In genomic region chr21:45016031-45016430, GRCh38 we compare ENCODE assay signal across 20 cellular contexts. TPM values are rescaled to one million over a fixed set of nuclear protein-coding genes. Genes with fewer than 3 reads are reported as not detected.
A peak's percentile ranks its signal among the peaks of the same experiment; 100 is the strongest.
DNase-seq lines count a peak whose midpoint lies in the region; ATAC-seq and TF ChIP-seq lines count a peak whose summit lies in the region.
"Had no signal": no experiment of that assay in that cellular context is flagged by ENCODE, and none has a peak within 500 bp of the region (broad histone marks: within the 10 kb centered on the region; RNA-seq: fewer than 3 reads in every experiment).

No MANE protein-coding gene starts in this region.

- H3K4me1 Mint-ChIP-seq in activated naive CD8-positive, alpha-beta T cell treated with anti-CD3 and anti-CD28 coated beads, Interleukin-2, amount 10 ng/mL, durations not matched to agents 7 days and 5 days = peaks cover 4% of the 10 kb centered on the region
- peaks cover 3% of the 10 kb centered on the region for H3K4me1 Mint-ChIP-seq in activated naive CD8-positive, alpha-beta T cell treated with anti-CD3 and anti-CD28 coated beads for 36 hours
- H3K4me1 Mint-ChIP-seq in neural crest cell = peaks cover 54% of the 10 kb centered on the region

- no peak for ATAC-seq in activated naive CD8-positive, alpha-beta T cell treated with anti-CD3 and anti-CD28 coated beads, Interleukin-2, amount 10 ng/mL, durations not matched to agents 7 days and 5 days (ENCODE audit: low read depth)
- ATAC-seq in HG03108 (IDR thresholded peaks at IDR 0.05; ENCODE audit: unreplicated experiment) = no peak
- ATAC-seq: activated T-cell treated with anti-CD3 and anti-CD28 coated beads, Interleukin-2, amount 50 U/mL, for 4 hours; Panc1; stimulated activated memory B cell treated with anti-CD40 and anti-IgM and Interleukin-4, amounts not matched to agents 10 μg/mL and 1 μg/mL and 100 μg/mL, for 72 hours had no signal

- intact Hi-C loops in cardiac septum (cut with DNase I) = no loop called here

- peaks cover 30% of the 10 kb centered on the region for H3K27me3 Mint-ChIP-seq in activated naive CD8-positive, alpha-beta T cell treated with anti-CD3 and anti-CD28 coated beads, Interleukin-2, amount 10 ng/mL, durations not matched to agents 7 days and 5 days
- H3K27me3 Mint-ChIP-seq in activated naive CD8-positive, alpha-beta T cell treated with anti-CD3 and anti-CD28 coated beads for 36 hours = peaks cover 48% of the 10 kb centered on the region
- peaks cover 62% of the 10 kb centered on the region for H3K27me3 Mint-ChIP-seq in neural crest cell (ENCODE audit: low read depth)

- peak; percentile 18 for DNase-seq in activated naive CD8-positive, alpha-beta T cell treated with anti-CD3 and anti-CD28 coated beads, Interleukin-2, amount 10 ng/mL, durations not matched to agents 7 days and 5 days
- DNase-seq in activated naive CD8-positive, alpha-beta T cell treated with anti-CD3 and anti-CD28 coated beads for 36 hours = no peak
- DNase-seq in cardiac septum (ENCODE audit: low spot score) (peak; percentile 62), neural crest cell (ENCODE audit: low read depth, low spot score) (no peak), HuH-7.5 (ENCODE audit: low spot score) (no peak), C1 segment of cervical spinal cord (lab: John Stamatoyannopoulos, UW) (no peak), COLO668 (lab: John Stamatoyannopoulos, UW; ENCODE audit: unreplicated experiment) (no peak)
- DNase-seq: activated CD4-positive, alpha-beta T cell treated with anti-CD3 and anti-CD28 coated beads for 4 hours; activated gamma-delta T cell; activated T-cell treated with anti-CD3 and anti-CD28 coated beads, Interleukin-2, amount 50 U/mL, for 4 hours; CD4-positive, alpha-beta memory T cell; effector CD8-positive, alpha-beta T cell; naive B cell; NCI-H146; NCI-H748 treated with DMSO at 0.1 percent for 48 hours; nucleus accumbens had no signal

- POLR2A ChIA-PET in activated naive CD8-positive, alpha-beta T cell treated with anti-CD3 and anti-CD28 coated beads, Interleukin-2, amount 10 ng/mL, durations not matched to agents 7 days and 5 days (lab: Charles Lee) = interaction anchor here (0.6 kb wide), 1 partner anchor 53 kb away, joined by 3 read pairs; no protein-coding TSS in a partner anchor

- no peak for TF ChIP-seq CTCF in neural crest cell (conservative IDR thresholded peaks at IDR 0.05)

- H3K9me3 Mint-ChIP-seq in activated naive CD8-positive, alpha-beta T cell treated with anti-CD3 and anti-CD28 coated beads, Interleukin-2, amount 10 ng/mL, durations not matched to agents 7 days and 5 days = no peaks in the 10 kb centered on the region
- H3K9me3 Mint-ChIP-seq in activated naive CD8-positive, alpha-beta T cell treated with anti-CD3 and anti-CD28 coated beads for 36 hours = no peaks in the 10 kb centered on the region
- H3K9me3 Mint-ChIP-seq in neural crest cell = no peaks in the 10 kb centered on the region
- H3K9me3 Mint-ChIP-seq: activated T-cell treated with anti-CD3 and anti-CD28 coated beads, Interleukin-2, amount 50 U/mL, for 4 hours; mesothelial cell of epicardium; naive B cell; stimulated activated memory B cell treated with anti-CD40 and anti-IgM and Interleukin-4, amounts not matched to agents 10 μg/mL and 1 μg/mL and 100 μg/mL, for 72 hours had no signal

- H3K4me3 Mint-ChIP-seq in activated naive CD8-positive, alpha-beta T cell treated with anti-CD3 and anti-CD28 coated beads, Interleukin-2, amount 10 ng/mL, durations not matched to agents 7 days and 5 days = no peak overlapping the region
- no peak overlapping the region for H3K4me3 Mint-ChIP-seq in activated naive CD8-positive, alpha-beta T cell treated with anti-CD3 and anti-CD28 coated beads for 36 hours
- H3K4me3 Mint-ChIP-seq in neural crest cell = peak overlapping the region; percentile 33
- H3K4me3 Mint-ChIP-seq: activated T-cell treated with anti-CD3 and anti-CD28 coated beads, Interleukin-2, amount 50 U/mL, for 4 hours; CD4-positive, alpha-beta memory T cell; mesothelial cell of epicardium; stimulated activated memory B cell treated with anti-CD40 and anti-IgM and Interleukin-4, amounts not matched to agents 10 μg/mL and 1 μg/mL and 100 μg/mL, for 72 hours had no signal

- H3K36me3 Mint-ChIP-seq in activated naive CD8-positive, alpha-beta T cell treated with anti-CD3 and anti-CD28 coated beads, Interleukin-2, amount 10 ng/mL, durations not matched to agents 7 days and 5 days = peaks cover 1% of the 10 kb centered on the region
- H3K36me3 Mint-ChIP-seq in activated naive CD8-positive, alpha-beta T cell treated with anti-CD3 and anti-CD28 coated beads for 36 hours = no peaks in the 10 kb centered on the region
- H3K36me3 Mint-ChIP-seq in neural crest cell (ENCODE audit: low read depth) = no peaks in the 10 kb centered on the region
- H3K36me3 Mint-ChIP-seq: CD4-positive, alpha-beta memory T cell; mesothelial cell of epicardium; naive B cell had no signal

- no peak overlapping the region for H3K27ac Mint-ChIP-seq in activated naive CD8-positive, alpha-beta T cell treated with anti-CD3 and anti-CD28 coated beads, Interleukin-2, amount 10 ng/mL, durations not matched to agents 7 days and 5 days
- no peak overlapping the region for H3K27ac Mint-ChIP-seq in activated naive CD8-positive, alpha-beta T cell treated with anti-CD3 and anti-CD28 coated beads for 36 hours
- no peak overlapping the region for H3K27ac Mint-ChIP-seq in neural crest cell (ENCODE audit: unreplicated experiment)
- H3K27ac Mint-ChIP-seq: CD4-positive, alpha-beta memory T cell; stimulated activated memory B cell treated with anti-CD40 and anti-IgM and Interleukin-4, amounts not matched to agents 10 μg/mL and 1 μg/mL and 100 μg/mL, for 72 hours had no signal

RNA-seq across cellular contexts. Expression of gene ADARB1, which starts 58.3 kb away (rescaled TPM):
- total RNA-seq in activated naive CD8-positive, alpha-beta T cell treated with anti-CD3 and anti-CD28 coated beads, Interleukin-2, amount 10 ng/mL, durations not matched to agents 7 days and 5 days = 10 to 100 TPM; 48.3 to 48.4 TPM
- 10 to 100 TPM; 39.6 to 41.9 TPM for total RNA-seq in activated naive CD8-positive, alpha-beta T cell treated with anti-CD3 and anti-CD28 coated beads for 36 hours
- 13.7 TPM for total RNA-seq in cardiac septum
- total RNA-seq in neural crest cell = 14.4 and 21.0 TPM in 2 replicates

Comparison
In these comparisons a context has a peak if more than half of its experiments do, and no peak if none do; other contexts are left out.
1. DNase-seq: peak in activated naive CD8-positive, alpha-beta T cell treated with anti-CD3 and anti-CD28 coated beads, Interleukin-2, amount 10 ng/mL, durations not matched to agents 7 days and 5 days (single experiment) and cardiac septum (single experiment); none in activated naive CD8-positive, alpha-beta T cell treated with anti-CD3 and anti-CD28 coated beads for 36 hours (single experiment), neural crest cell (single experiment), HuH-7.5 (single experiment), C1 segment of cervical spinal cord (0 of 14) and COLO668 (single experiment).